In genomic region chr12:108702534-108702933, GRCh38 we compare ENCODE assay signal across 10 cellular contexts. TPM values are rescaled to one million over a fixed set of nuclear protein-coding genes. Genes with fewer than 3 reads are reported as not detected.
DNase-seq lines count a peak whose midpoint lies in the region; ATAC-seq and TF ChIP-seq lines count a peak whose summit lies in the region.
"Had no signal": no experiment of that assay in that cellular context is flagged by ENCODE, and none has a peak within 500 bp of the region (broad histone marks: within the 10 kb centered on the region; RNA-seq: fewer than 3 reads in every experiment).

No MANE protein-coding gene starts in this region.

- TF ChIP-seq CTCF in nephron (IDR thresholded peaks at IDR 0.05; ENCODE audit: unreplicated experiment in 3 of 3) (no peak), type B pancreatic cell (conservative IDR thresholded peaks at IDR 0.05) (no peak)

- H3K4me3 Mint-ChIP-seq in nephron (peak overlapping the region in 1 of 3 experiments; percentile 55), type B pancreatic cell (no peak overlapping the region)
- H3K4me3 Mint-ChIP-seq in activated CD8-positive, alpha-beta memory T cell treated with anti-CD3 and anti-CD28 coated beads, Interleukin-2, amount 10 ng/mL, durations not matched to agents 7 days and 5 days, result no peak overlapping the region

- H3K27me3 Mint-ChIP-seq in nephron (ENCODE audit: low read depth) (peaks cover 3% of the 10 kb centered on the region), type B pancreatic cell (no peaks in the 10 kb centered on the region)
- H3K27me3 Mint-ChIP-seq in activated CD8-positive, alpha-beta memory T cell treated with anti-CD3 and anti-CD28 coated beads, Interleukin-2, amount 10 ng/mL, durations not matched to agents 7 days and 5 days, result peaks cover 5% of the 10 kb centered on the region

- ATAC-seq in activated CD8-positive, alpha-beta memory T cell treated with anti-CD3 and anti-CD28 coated beads, Interleukin-2, amount 10 ng/mL, durations not matched to agents 7 days and 5 days, result no peak

- H3K4me1 Mint-ChIP-seq in nephron (peaks cover 82% of the 10 kb centered on the region), type B pancreatic cell (ENCODE audit: unreplicated experiment) (peaks cover 64% of the 10 kb centered on the region)
- H3K4me1 Mint-ChIP-seq in activated CD8-positive, alpha-beta memory T cell treated with anti-CD3 and anti-CD28 coated beads, Interleukin-2, amount 10 ng/mL, durations not matched to agents 7 days and 5 days, result peaks cover 16% of the 10 kb centered on the region

- H3K27ac ChIP-seq in cingulate gyrus (ENCODE audit: low read depth, low read length), result peak overlapping the region; percentile 24

- H3K9me3 Mint-ChIP-seq in nephron (no peaks in the 10 kb centered on the region), type B pancreatic cell (no peaks in the 10 kb centered on the region)
- no peaks in the 10 kb centered on the region for H3K9me3 Mint-ChIP-seq in activated CD8-positive, alpha-beta memory T cell treated with anti-CD3 and anti-CD28 coated beads, Interleukin-2, amount 10 ng/mL, durations not matched to agents 7 days and 5 days (ENCODE audit: low read depth)

- CTCF ChIA-PET in activated CD8-positive, alpha-beta memory T cell treated with anti-CD3 and anti-CD28 coated beads, Interleukin-2, amount 10 ng/mL, durations not matched to agents 7 days and 5 days (lab: Charles Lee), result interaction anchor here (1.0 to 1.9 kb wide), 8 partner anchors 10 to 101 kb away, joined by 3 to 11 read pairs (median 7); no protein-coding TSS in a partner anchor

- DNase-seq in NCI-H2171 treated with DMSO at 0.1 percent for 48 hours (lab: John Stamatoyannopoulos, UW), result peak; percentile 66
- no peak for DNase-seq in NCI-H2171 (lab: John Stamatoyannopoulos, UW)
- DNase-seq in type B pancreatic cell (ENCODE audit: extremely low spot score, unreplicated experiment), result no peak
- DNase-seq in ureter (ENCODE audit: low spot score), result no peak
- no peak for DNase-seq in dedifferentiated amniotic fluid mesenchymal stem cell (ENCODE audit: extremely low spot score)
- DNase-seq in activated CD8-positive, alpha-beta memory T cell treated with anti-CD3 and anti-CD28 coated beads, Interleukin-2, amount 10 ng/mL, durations not matched to agents 7 days and 5 days, result no peak
- DNase-seq: amniotic stem cell, NCI-H187 treated with DMSO at 0.1 percent for 48 hours had no signal

- H3K36me3 Mint-ChIP-seq in nephron (ENCODE audit: low read depth) (peaks cover 41% of the 10 kb centered on the region), type B pancreatic cell (peaks cover 26% of the 10 kb centered on the region)
- peaks cover 18% of the 10 kb centered on the region for H3K36me3 Mint-ChIP-seq in activated CD8-positive, alpha-beta memory T cell treated with anti-CD3 and anti-CD28 coated beads, Interleukin-2, amount 10 ng/mL, durations not matched to agents 7 days and 5 days

- H3K27ac Mint-ChIP-seq in nephron (peak overlapping the region; percentile 52 to 65 (median 61)), type B pancreatic cell (peak overlapping the region; percentile 95)
- H3K27ac Mint-ChIP-seq in activated CD8-positive, alpha-beta memory T cell treated with anti-CD3 and anti-CD28 coated beads, Interleukin-2, amount 10 ng/mL, durations not matched to agents 7 days and 5 days, result no peak overlapping the region

RNA-seq across cellular contexts. Expression of gene CORO1C, which starts 28.8 kb away (rescaled TPM):
- total RNA-seq in type B pancreatic cell (ENCODE audit: low replicate concordance), result 87.9 and 103 TPM in 2 replicates
- 167 TPM for total RNA-seq in ureter
- 10 to 100 TPM; 54.3 to 63.0 TPM for total RNA-seq in activated CD8-positive, alpha-beta memory T cell treated with anti-CD3 and anti-CD28 coated beads, Interleukin-2, amount 10 ng/mL, durations not matched to agents 7 days and 5 days
